ENCODE assay signal across 1 cellular context in genomic region chr10:988667-989545, GRCh38.
TF ChIP-seq lines count a peak whose summit lies in the region.

No MANE protein-coding gene starts in this region.

TF ChIP-seq in HepG2, 621 proteins besides CTCF, POLR2A, EP300 and RAD21 (continues in another document):
- TF ChIP-seq ZNF547 (CRISPR knock-in tag; IDR thresholded peaks at IDR 0.05) (peak; percentile 10; the same call in 1 of the 2 replicates), HMGXB4 (CRISPR knock-in tag; IDR thresholded peaks at IDR 0.05; ENCODE audit: borderline replicate concordance in 1 of 2, low read depth in 1 of 2) (0 out of 4 replicates have a peak, but pooled peaks of 1 of the 2 experiments have one; percentile 0), ZNF362 (CRISPR knock-in tag; IDR thresholded peaks at IDR 0.05; ENCODE audit: borderline replicate concordance) (no peak), TRAFD1 (CRISPR knock-in tag; IDR thresholded peaks at IDR 0.05; ENCODE audit: borderline replicate concordance) (no peak), PRDM4 (CRISPR knock-in tag; IDR thresholded peaks at IDR 0.05; ENCODE audit: borderline replicate concordance) (no peak), ZNF407 (CRISPR knock-in tag; IDR thresholded peaks at IDR 0.05; ENCODE audit: not compliant biosample characterization) (peak; percentile 19), SNAI1 (CRISPR knock-in tag; IDR thresholded peaks at IDR 0.05; ENCODE audit: borderline replicate concordance) (0 out of 2 replicates have a peak, but pooled peaks have one; percentile 0), ZNF709 (CRISPR knock-in tag; IDR thresholded peaks at IDR 0.05) (peak; percentile 78; the same call in 1 of the 2 replicates), CREB3 (CRISPR knock-in tag; IDR thresholded peaks at IDR 0.05) (no peak), ZNF142 (CRISPR knock-in tag; IDR thresholded peaks at IDR 0.05) (no peak), GZF1 (CRISPR knock-in tag; IDR thresholded peaks at IDR 0.05) (no peak), ZBTB10 (CRISPR knock-in tag; IDR thresholded peaks at IDR 0.05; ENCODE audit: borderline replicate concordance) (0 out of 2 replicates have a peak, but pooled peaks have one; percentile 7), IKZF4 (CRISPR knock-in tag; IDR thresholded peaks at IDR 0.05; ENCODE audit: borderline replicate concordance, low read depth, not compliant biosample characterization) (no peak), ETV6 (CRISPR knock-in tag; conservative IDR thresholded peaks at IDR 0.05) (no peak), MAF1 (CRISPR knock-in tag; IDR thresholded peaks at IDR 0.05; ENCODE audit: borderline replicate concordance) (peak; percentile 1; the same call in 1 of the 2 replicates), ZNF770 (CRISPR knock-in tag; IDR thresholded peaks at IDR 0.05) (peak; percentile 94), ZFP36L1 (CRISPR knock-in tag; IDR thresholded peaks at IDR 0.05) (no peak)
